Comparison of ENCODE assay signal across 27 cellular contexts in genomic region chr6:99192561-99192960, GRCh38.
"Had no signal": no experiment of that assay in that cellular context is flagged by ENCODE, and none has a peak within 500 bp of the region (broad histone marks: within the 10 kb centered on the region; RNA-seq: fewer than 3 reads in every experiment).

No MANE protein-coding gene starts in this region.

- H3K27ac Mint-ChIP-seq: natural killer cell treated with Interleukin-12 subunit alpha and Interleukin-12 subunit beta and Interleukin-15 and Interleukin-18, amount 100 ng/mL, for 72 hours; progenitor cell of endocrine pancreas; stimulated activated effector memory CD8-positive, alpha-beta T cell treated with anti-CD3 and anti-CD28 coated beads, Interleukin-12 subunit alpha, Interleukin-12 subunit beta, amount 100 ng/mL, for 72 hours; stimulated activated naive B cell treated with anti-CD40 and anti-IgM and Interleukin-4, amounts not matched to agents 10 μg/mL and 1 μg/mL and 100 μg/mL, for 72 hours; stimulated activated naive CD8-positive, alpha-beta T cell treated with anti-CD3 and anti-CD28 coated beads, Interleukin-15, Interleukin-2, amounts not matched to agents 100 ng/mL and 50 ng/mL, for 24 hours had no signal

- H2AFZ ChIP-seq: parathyroid adenoma had no signal

- H3K4me3 ChIP-seq: ovary, psoas muscle, right lobe of liver, sigmoid colon, stomach, thoracic aorta, thyroid gland, tibial nerve, upper lobe of left lung, vagina had no signal

- H3K9me3 ChIP-seq: ovary, psoas muscle, right lobe of liver, sigmoid colon, stomach, thoracic aorta, thyroid gland, tibial nerve, upper lobe of left lung, vagina had no signal

- H3K4me1 Mint-ChIP-seq: nephron progenitor cell, neural crest cell had no signal

- H3K27ac ChIP-seq: ovary, parathyroid adenoma, psoas muscle, right lobe of liver, sigmoid colon, stomach, thoracic aorta, thyroid gland, tibial nerve, upper lobe of left lung, vagina had no signal

- H3K9ac ChIP-seq: parathyroid adenoma had no signal

- ATAC-seq: natural killer cell treated with Interleukin-12 subunit alpha and Interleukin-12 subunit beta and Interleukin-15 and Interleukin-18, amount 100 ng/mL, for 72 hours; psoas muscle; right cardiac atrium; right lobe of liver; stimulated activated effector memory CD8-positive, alpha-beta T cell treated with anti-CD3 and anti-CD28 coated beads, Interleukin-12 subunit alpha, Interleukin-12 subunit beta, amount 100 ng/mL, for 72 hours; stimulated activated naive B cell treated with anti-CD40 and anti-IgM and Interleukin-4, amounts not matched to agents 10 μg/mL and 1 μg/mL and 100 μg/mL, for 72 hours had no signal

- H3K4me1 ChIP-seq: parathyroid adenoma, psoas muscle, right lobe of liver, tibial nerve, upper lobe of left lung, vagina had no signal

- H3K9me3 Mint-ChIP-seq: stimulated activated effector memory CD8-positive, alpha-beta T cell treated with anti-CD3 and anti-CD28 coated beads, Interleukin-12 subunit alpha, Interleukin-12 subunit beta, amount 100 ng/mL, for 72 hours had no signal

- H3K36me3 Mint-ChIP-seq: natural killer cell treated with Interleukin-12 subunit alpha and Interleukin-12 subunit beta and Interleukin-15 and Interleukin-18, amount 100 ng/mL, for 72 hours; stimulated activated effector memory CD8-positive, alpha-beta T cell treated with anti-CD3 and anti-CD28 coated beads, Interleukin-12 subunit alpha, Interleukin-12 subunit beta, amount 100 ng/mL, for 72 hours; stimulated activated naive B cell treated with anti-CD40 and anti-IgM and Interleukin-4, amounts not matched to agents 10 μg/mL and 1 μg/mL and 100 μg/mL, for 72 hours had no signal

- H3K27me3 Mint-ChIP-seq: progenitor cell of endocrine pancreas; stimulated activated naive B cell treated with anti-CD40 and anti-IgM and Interleukin-4, amounts not matched to agents 10 μg/mL and 1 μg/mL and 100 μg/mL, for 72 hours had no signal

- H3K79me2 ChIP-seq: parathyroid adenoma had no signal

- H3K27me3 ChIP-seq: ovary, right lobe of liver, sigmoid colon, stomach, thyroid gland, tibial nerve, upper lobe of left lung, vagina had no signal

- H3K4me3 Mint-ChIP-seq: natural killer cell treated with Interleukin-12 subunit alpha and Interleukin-12 subunit beta and Interleukin-15 and Interleukin-18, amount 100 ng/mL, for 72 hours; nephron progenitor cell; neural crest cell; stimulated activated effector memory CD8-positive, alpha-beta T cell treated with anti-CD3 and anti-CD28 coated beads, Interleukin-12 subunit alpha, Interleukin-12 subunit beta, amount 100 ng/mL, for 72 hours; stimulated activated naive B cell treated with anti-CD40 and anti-IgM and Interleukin-4, amounts not matched to agents 10 μg/mL and 1 μg/mL and 100 μg/mL, for 72 hours; stimulated activated naive CD8-positive, alpha-beta T cell treated with anti-CD3 and anti-CD28 coated beads, Interleukin-15, Interleukin-2, amounts not matched to agents 100 ng/mL and 50 ng/mL, for 24 hours had no signal

- DNase-seq: nephron progenitor cell; occipital lobe; ovary; posterior cingulate gyrus; psoas muscle; right cardiac atrium; right lobe of liver; sigmoid colon; small intestine; stimulated activated CD4-positive, alpha-beta T cell treated with anti-CD3 and anti-CD28 coated beads, Interleukin-15, amount 100 ng/mL, for 24 hours; stimulated activated CD4-positive, alpha-beta T cell treated with anti-CD3 and anti-CD28 coated beads, Interleukin-2, amount 100 ng/mL, for 24 hours; stimulated activated CD4-positive, alpha-beta T cell treated with anti-CD3 and anti-CD28 coated beads, Interleukin-2, amount 100 ng/mL, for 48 hours; stimulated activated CD4-positive, alpha-beta T cell treated with anti-CD3 and anti-CD28 coated beads, Interleukin-4, amount 100 ng/mL, for 24 hours; stimulated activated naive B cell treated with anti-CD40 and anti-IgM and Interleukin-4, amounts not matched to agents 10 μg/mL and 1 μg/mL and 100 μg/mL, for 72 hours; stimulated activated naive CD4-positive, alpha-beta T cell treated with Interleukin-2 at 50 U/mL for 16 hours; stomach; thyroid gland; upper lobe of left lung had no signal

- H3K36me3 ChIP-seq: ovary, right lobe of liver, sigmoid colon, stomach, thoracic aorta, thyroid gland, tibial nerve, upper lobe of left lung, vagina had no signal
